In the genomic region with DNA sequence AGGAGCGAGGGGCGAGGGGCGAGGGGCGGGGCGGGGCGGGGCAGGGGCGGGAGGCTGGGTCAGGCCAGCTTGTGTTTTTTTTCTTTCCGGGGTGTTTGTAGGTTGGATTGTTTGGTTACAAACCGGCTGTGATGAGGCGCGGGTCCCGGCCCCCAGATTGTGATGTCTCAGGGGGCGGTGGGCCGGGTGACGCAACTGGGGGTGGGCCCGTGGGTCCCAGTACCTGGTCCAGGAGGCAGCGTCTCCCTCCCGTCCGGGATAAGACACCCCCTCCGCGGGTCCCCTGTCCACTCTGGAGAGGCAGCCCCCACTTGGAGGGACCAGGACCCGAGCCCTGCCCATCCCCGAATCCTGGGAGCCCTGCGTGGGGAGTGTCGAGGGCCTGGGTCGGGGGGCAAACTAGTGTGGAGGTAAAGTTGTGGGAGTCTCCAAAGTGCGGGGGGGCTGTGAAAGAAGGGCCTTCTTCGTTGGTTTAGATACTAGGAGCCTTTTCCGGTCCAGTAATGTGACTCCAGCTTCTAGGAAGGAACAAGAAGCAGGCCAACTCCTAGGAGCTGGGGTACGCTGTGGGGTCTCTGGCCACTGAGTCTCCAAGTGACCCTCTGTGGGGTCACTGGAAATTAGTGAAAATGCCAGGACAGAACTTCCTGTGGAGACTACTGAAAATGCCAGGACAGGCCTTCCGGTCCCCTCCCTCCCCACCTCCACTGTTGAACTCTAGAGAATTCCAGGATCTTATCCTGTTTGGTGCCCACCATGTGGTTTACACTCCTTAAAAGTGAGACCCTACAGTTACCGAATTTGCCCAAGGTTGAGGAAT, we compare ENCODE assay signal across 8 cellular contexts. TPM values are rescaled to one million over a fixed set of nuclear protein-coding genes. Genes with fewer than 3 reads are reported as not detected.
A peak's percentile ranks its signal among the peaks of the same experiment; 100 is the strongest.
DNase-seq lines count a peak whose midpoint lies in the region; ATAC-seq, FAIRE-seq and TF ChIP-seq lines count a peak whose summit lies in the region.

No MANE protein-coding gene starts in this region.

- H3K27me3 Mint-ChIP-seq in osteocyte (ENCODE audit: unreplicated experiment) = no peaks in the 10 kb centered on the region

- no peak for TF ChIP-seq POLR2A in GM12891 (IDR thresholded peaks at IDR 0.05; ENCODE audit: low read depth, low read length)

- H3K27me3 ChIP-seq in MG63 = no peaks in the 10 kb centered on the region
- H3K27me3 ChIP-seq in effector memory CD4-positive, alpha-beta T cell (replicated peaks; ENCODE audit: control insufficient read depth, insufficient read depth, low read length, poor library complexity, severe bottlenecking) = peaks cover 3% of the 10 kb centered on the region

- no peak overlapping the region for H3K27ac Mint-ChIP-seq in osteocyte (ENCODE audit: unreplicated experiment)

- H3K36me3 Mint-ChIP-seq in osteocyte (ENCODE audit: unreplicated experiment) = no peaks in the 10 kb centered on the region

- no peaks in the 10 kb centered on the region for H3K9me3 Mint-ChIP-seq in osteocyte (ENCODE audit: unreplicated experiment)

- peaks cover 34% of the 10 kb centered on the region for H3K4me1 Mint-ChIP-seq in osteocyte (ENCODE audit: unreplicated experiment)

- no peak for DNase-seq in GM12891 (ENCODE audit: insufficient read length, low spot score)
- DNase-seq in MG63 = no peak
- DNase-seq in effector memory CD4-positive, alpha-beta T cell = no peak
- DNase-seq in osteocyte (ENCODE audit: extremely low spot score, unreplicated experiment) = no peak
- no peak for DNase-seq in middle frontal gyrus (ENCODE audit: extremely low spot score, low spot score)
- no peak for DNase-seq in SK-N-DZ (ENCODE audit: low spot score)
- no peak for DNase-seq in central memory CD4-positive, alpha-beta T cell

- peak overlapping the region; percentile 68 for H3K4me3 Mint-ChIP-seq in osteocyte (ENCODE audit: unreplicated experiment)

- no peak for TF ChIP-seq CTCF in osteocyte (IDR thresholded peaks at IDR 0.05)

- FAIRE-seq in GM12891 (lab: Jason Lieb, UNC) = peak; percentile 9

- no peak overlapping the region for H3K27ac ChIP-seq in effector memory CD4-positive, alpha-beta T cell (ENCODE audit: insufficient read depth, low read length, poor library complexity, severe bottlenecking)

- no peaks in the 10 kb centered on the region for H3K9me3 ChIP-seq in MG63
- no peaks in the 10 kb centered on the region for H3K9me3 ChIP-seq in effector memory CD4-positive, alpha-beta T cell (ENCODE audit: control insufficient read depth, low read length)

- no peak for ATAC-seq in HG02623 (IDR thresholded peaks at IDR 0.05; ENCODE audit: unreplicated experiment)

- H3K36me3 ChIP-seq in MG63 = no peaks in the 10 kb centered on the region
- no peaks in the 10 kb centered on the region for H3K36me3 ChIP-seq in effector memory CD4-positive, alpha-beta T cell (ENCODE audit: control insufficient read depth, insufficient read depth, low read length)

- H3K4me1 ChIP-seq in effector memory CD4-positive, alpha-beta T cell (ENCODE audit: control insufficient read depth, insufficient read depth, low read length, poor library complexity, severe bottlenecking) = peaks cover 11% of the 10 kb centered on the region

- H3K4me3 ChIP-seq in MG63 = peak overlapping the region; percentile 40
- peak overlapping the region; percentile 38 for H3K4me3 ChIP-seq in effector memory CD4-positive, alpha-beta T cell (ENCODE audit: insufficient read depth, low read depth, low read length, poor library complexity, severe bottlenecking)

TF ChIP-seq in GM12891, 5 proteins besides CTCF, POLR2A, EP300 and RAD21:
- TF ChIP-seq SPI1 (IDR thresholded peaks at IDR 0.05; ENCODE audit: low read depth, low read length) (no peak), TAF1 (IDR thresholded peaks at IDR 0.05; ENCODE audit: low read depth, low read length) (no peak), POLR2AphosphoS5 (IDR thresholded peaks at IDR 0.05; ENCODE audit: low read depth, low read length) (no peak), PAX5 (IDR thresholded peaks at IDR 0.05; ENCODE audit: insufficient read depth, low read length, severe bottlenecking) (no peak), POU2F2 (IDR thresholded peaks at IDR 0.05; ENCODE audit: low read depth, low read length) (no peak)

RNA-seq across cellular contexts. Expression of gene CLMN, which starts 0.6 kb away (rescaled TPM):
- 15.1 TPM for polyA plus RNA-seq in GM12891 (2012; ENCODE audit: low read depth, missing spikeins)
- total RNA-seq in MG63 (2014; rRNA removed; shearing (Covaris generic); ENCODE audit: low replicate concordance) = 0.35 and 1.2 TPM in 2 replicates
- total RNA-seq in osteocyte = 5.1 and 5.4 TPM in 2 replicates
- 3.1 and 3.4 TPM in 2 replicates for polyA plus RNA-seq in SK-N-DZ (2014; cell fraction: cytosol; rRNA removed)
- 5.3 and 12.1 TPM in 2 replicates for polyA plus RNA-seq in SK-N-DZ (2014; cell fraction: nucleus; rRNA removed)
